ENCODE assay signal across 14 cellular contexts in the genomic region with DNA sequence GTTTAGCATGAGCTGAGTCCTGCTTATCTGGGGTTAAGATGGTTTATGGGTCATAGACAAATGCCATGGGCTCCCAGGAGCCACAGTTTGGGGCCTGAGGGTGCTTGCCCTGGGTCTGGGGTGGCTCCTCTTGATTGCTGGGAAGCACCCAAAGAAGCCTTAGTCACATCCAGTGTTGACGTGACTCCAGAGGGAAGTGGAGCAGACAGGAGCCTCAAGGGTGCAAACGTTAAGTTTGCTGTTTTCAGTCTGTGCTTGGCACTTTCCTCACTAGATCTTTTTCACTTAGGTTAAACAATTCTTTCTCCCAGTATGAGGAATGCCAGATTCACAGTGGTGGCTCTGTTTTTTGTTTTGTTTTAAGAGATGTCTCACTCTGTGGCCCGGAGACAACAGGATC.
"Had no signal": no experiment of that assay in that cellular context is flagged by ENCODE, and none has a peak within 500 bp of the region (broad histone marks: within the 10 kb centered on the region; RNA-seq: fewer than 3 reads in every experiment).

No MANE protein-coding gene starts in this region.

- H3K4me3 Mint-ChIP-seq: activated CD4-positive, alpha-beta memory T cell treated with anti-CD3 and anti-CD28 coated beads for 36 hours; effector memory CD8-positive, alpha-beta T cell; stimulated activated effector memory CD8-positive, alpha-beta T cell treated with anti-CD3 and anti-CD28 coated beads, Interleukin-12 subunit alpha, Interleukin-12 subunit beta, amount 100 ng/mL, for 72 hours had no signal

- ATAC-seq: effector memory CD8-positive, alpha-beta T cell; stimulated activated effector memory CD8-positive, alpha-beta T cell treated with anti-CD3 and anti-CD28 coated beads, Interleukin-12 subunit alpha, Interleukin-12 subunit beta, amount 100 ng/mL, for 72 hours had no signal

- H3K27ac Mint-ChIP-seq: activated CD4-positive, alpha-beta memory T cell treated with anti-CD3 and anti-CD28 coated beads for 36 hours had no signal

- H3K27me3 ChIP-seq: cardiac muscle cell, transverse colon had no signal

- DNase-seq: activated CD4-positive, alpha-beta memory T cell treated with anti-CD3 and anti-CD28 coated beads for 36 hours; activated gamma-delta T cell treated with Interleukin-2 at 50 U/mL for 16 hours; activated T-cell treated with anti-CD3 and anti-CD28 coated beads, Interleukin-2, amount 50 U/mL, for 48 hours; cortex of kidney; effector memory CD8-positive, alpha-beta T cell; kidney; small intestine; T1000; transverse colon had no signal

- H3K9me3 Mint-ChIP-seq: activated CD4-positive, alpha-beta memory T cell treated with anti-CD3 and anti-CD28 coated beads for 36 hours; effector memory CD8-positive, alpha-beta T cell; stimulated activated effector memory CD8-positive, alpha-beta T cell treated with anti-CD3 and anti-CD28 coated beads, Interleukin-12 subunit alpha, Interleukin-12 subunit beta, amount 100 ng/mL, for 72 hours had no signal

- H3K4me1 ChIP-seq: parathyroid adenoma had no signal

- H3K79me2 ChIP-seq: parathyroid adenoma had no signal

- H3K36me3 Mint-ChIP-seq: stimulated activated effector memory CD8-positive, alpha-beta T cell treated with anti-CD3 and anti-CD28 coated beads, Interleukin-12 subunit alpha, Interleukin-12 subunit beta, amount 100 ng/mL, for 72 hours had no signal

- H3K36me3 ChIP-seq: cardiac muscle cell, transverse colon had no signal

- H3K27me3 Mint-ChIP-seq: activated CD4-positive, alpha-beta memory T cell treated with anti-CD3 and anti-CD28 coated beads for 36 hours; effector memory CD8-positive, alpha-beta T cell had no signal

- H2AFZ ChIP-seq: parathyroid adenoma had no signal

- H3K4me3 ChIP-seq: cardiac muscle cell, transverse colon had no signal

- H3K27ac ChIP-seq: cardiac muscle cell, epithelial cell of prostate, parathyroid adenoma, VCaP had no signal

- H3K9me3 ChIP-seq: transverse colon had no signal

- H3K9ac ChIP-seq: parathyroid adenoma had no signal
